ENCODE assay signal across 1 cellular context in genomic region chr6:24859132-24859531, GRCh38.
TF ChIP-seq lines count a peak whose summit lies in the region.

No MANE protein-coding gene starts in this region.

TF ChIP-seq in GM12878, 131 proteins besides CTCF, POLR2A, EP300 and RAD21 (continued from another document):
- TF ChIP-seq CEBPZ (IDR thresholded peaks at IDR 0.05; ENCODE audit: low read depth, low read length): no peak
- TF ChIP-seq KLF5 (IDR thresholded peaks at IDR 0.05; ENCODE audit: partially characterized antibody): no peak
- no peak for TF ChIP-seq SMAD5 (IDR thresholded peaks at IDR 0.05; ENCODE audit: low read depth)
- TF ChIP-seq ZBTB40 (IDR thresholded peaks at IDR 0.05; ENCODE audit: borderline replicate concordance): no peak
TF ChIP-seq in GM12878: peak in this region for 0.
